Comparison of ENCODE assay signal across 8 cellular contexts in the genomic region with DNA sequence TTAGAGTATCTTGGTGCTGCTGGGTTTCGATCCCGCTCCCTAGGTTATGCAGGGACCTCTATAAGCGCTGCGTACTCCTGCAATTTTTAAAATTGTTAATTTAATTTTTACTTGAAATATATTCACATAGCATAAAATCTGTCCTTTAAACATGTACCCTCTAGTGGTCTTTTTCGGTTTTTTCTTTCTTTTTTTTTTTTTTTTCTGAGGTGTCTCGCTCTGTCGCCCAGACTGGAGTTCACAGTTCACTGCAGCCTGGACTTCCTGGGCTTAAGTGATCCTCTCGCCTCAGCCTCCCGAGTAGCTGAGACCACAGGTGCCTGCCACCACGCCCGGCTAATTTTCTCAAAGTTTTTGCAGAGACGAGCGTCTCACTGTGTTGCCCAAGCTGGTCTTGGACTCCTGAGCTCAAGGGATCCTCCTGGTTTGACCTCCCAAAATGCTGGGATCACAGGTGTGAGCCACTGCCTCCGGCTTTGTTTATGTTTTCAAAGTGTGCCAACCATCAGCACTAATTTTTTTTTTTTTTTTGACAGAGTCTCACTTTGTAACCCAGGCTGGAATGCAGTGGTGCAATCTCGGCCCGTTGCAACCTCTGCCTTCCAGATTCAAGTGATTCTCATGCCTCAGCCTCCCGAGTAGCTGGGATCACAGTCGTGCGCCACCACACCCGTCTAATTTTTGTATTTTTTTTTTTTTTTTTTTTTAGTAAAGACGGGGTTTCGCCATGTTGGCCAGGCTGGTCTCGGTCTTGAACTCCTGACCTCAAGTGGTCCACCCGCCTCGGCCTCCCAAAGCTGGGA. TPM values are rescaled to one million over a fixed set of nuclear protein-coding genes. Genes with fewer than 3 reads are reported as not detected.
A peak's percentile ranks its signal among the peaks of the same experiment; 100 is the strongest.
DNase-seq lines count a peak whose midpoint lies in the region; ATAC-seq and TF ChIP-seq lines count a peak whose summit lies in the region.

No MANE protein-coding gene starts in this region.

- H2BK5ac ChIP-seq in IMR-90 (ENCODE audit: low read depth, low read length, poor library complexity, severe bottlenecking) = no peak overlapping the region

- no peak overlapping the region for H3K18ac ChIP-seq in IMR-90 (ENCODE audit: low read depth, low read length)

- no peak overlapping the region for H2BK120ac ChIP-seq in IMR-90 (ENCODE audit: low read depth, low read length)

- WGBS in IMR-90 (ENCODE audit: extremely low coverage in 2 of 2, insufficient read length in 1 of 2), 2 experiments = 63% methylated on average over 12 of the region's 25 CpGs; no CpG with 5 or more reads in 1 of the 2 experiments

- H3K9me3 ChIP-seq in AG04450 (ENCODE audit: control insufficient read depth, insufficient read depth, low read length) (peaks cover 4% of the 10 kb centered on the region; the same call in 1 of the 2 replicates), IMR-90 (ENCODE audit: control insufficient read depth, insufficient read depth, low read length) (no peaks in the 10 kb centered on the region), muscle layer of colon (ENCODE audit: low read length) (no peaks in the 10 kb centered on the region)

- peak overlapping the region; percentile 76 for H3K4ac ChIP-seq in IMR-90 (ENCODE audit: low read depth, low read length)

- no peak for DNase-seq in AG04450 (ENCODE audit: low read depth, low spot score)
- DNase-seq in IMR-90 = no peak
- DNase-seq in choroid plexus epithelial cell (ENCODE audit: low read depth) = no peak
- no peak for DNase-seq in stimulated activated CD4-positive, alpha-beta T cell treated with anti-CD3 and anti-CD28 coated beads, Interleukin-4, amount 100 ng/mL, for 24 hours
- DNase-seq in medulla oblongata (ENCODE audit: extremely low spot score) = no peak
- no peak for DNase-seq in NCI-H2081 treated with DMSO at 0.1 percent for 48 hours (lab: John Stamatoyannopoulos, UW)

- H2AK9ac ChIP-seq in IMR-90 (replicated peaks; ENCODE audit: low read depth, low read length, poor library complexity) = peak overlapping the region; percentile 15

- no TSS peak for BruUV-seq in IMR-90 (replicated peaks; lab: Mats Ljungman, UMichigan)

- POLR2A ChIA-PET in AG04450 (lab: Yijun Ruan, JAX) (interaction anchor here (0.6 to 2.2 kb wide), 13 partner anchors 9 to 287 kb away, joined by 3 to 25 read pairs (median 5); partner anchors contain the start of gene MTHFD2), IMR-90 (lab: Charles Lee; ENCODE audit: unreplicated experiment) (interaction anchor here (0.6 to 1.1 kb wide), 4 partner anchors 9 to 317 kb away, joined by 3 read pairs; no protein-coding TSS in a partner anchor)

- H2BK15ac ChIP-seq in IMR-90 (ENCODE audit: low read depth, low read length) = no peak overlapping the region

- peak overlapping the region; percentile 27; the same call in 1 of the 2 replicates for H3K14ac ChIP-seq in IMR-90 (replicated peaks; ENCODE audit: low read depth, low read length)

- H3K27me3 ChIP-seq in AG04450 (ENCODE audit: control insufficient read depth, insufficient read depth, low read length) (no peaks in the 10 kb centered on the region), IMR-90 (ENCODE audit: control insufficient read depth, insufficient read depth, low read length) (no peaks in the 10 kb centered on the region), muscle layer of colon (ENCODE audit: control insufficient read depth in 1 of 2, insufficient read depth in 2 of 2, low read length in 2 of 2) (no peaks in the 10 kb centered on the region)

- H4K20me1 ChIP-seq in IMR-90 (ENCODE audit: insufficient read depth, low read length) = peaks cover 37% of the 10 kb centered on the region

- TF ChIP-seq CTCF in AG04450 (IDR thresholded peaks at IDR 0.05; ENCODE audit: low read depth, low read length) (peak; percentile 40), IMR-90 (conservative IDR thresholded peaks at IDR 0.05; ENCODE audit: low read depth, low read length) (peak; percentile 34), choroid plexus epithelial cell (conservative IDR thresholded peaks at IDR 0.05; ENCODE audit: low read depth, low read length) (peak; percentile 41)

- H2AK5ac ChIP-seq in IMR-90 (ENCODE audit: low read depth, low read length) = 0 out of 2 replicates have a peak overlapping the region, but pooled peaks have one; percentile 3

- TF ChIP-seq RAD21 in IMR-90 (IDR thresholded peaks at IDR 0.05; ENCODE audit: low read length) = no peak

- ATAC-seq in GM19467 (IDR thresholded peaks at IDR 0.05; ENCODE audit: unreplicated experiment) (peak; percentile 8), IMR-90 (ENCODE audit: low read depth) (no peak)

- 0 out of 2 replicates have a peak overlapping the region, but pooled peaks have one; percentile 12 for H3K23ac ChIP-seq in IMR-90 (ENCODE audit: low read depth, low read length)

- peak overlapping the region; percentile 84 for H2AFZ ChIP-seq in IMR-90 (replicated peaks; ENCODE audit: low read length, poor library complexity)

- CTCF ChIA-PET in AG04450 (lab: Charles Lee) (interaction anchor here (0.6 to 1.3 kb wide), 9 partner anchors 11 to 565 kb away, joined by 3 to 13 read pairs (median 4); partner anchors contain the start of gene MTHFD2), IMR-90 (lab: Yijun Ruan, JAX) (interaction anchor here (0.8 to 1.2 kb wide), 5 partner anchors 9 to 404 kb away, joined by 3 read pairs; no protein-coding TSS in a partner anchor)

- peak overlapping the region; percentile 35 to 91; a peak in 3 of 4 replicates for H4K8ac ChIP-seq in IMR-90 (ENCODE audit: low read depth in 2 of 2, low read length in 2 of 2)

- H3K9me1 ChIP-seq in IMR-90 (ENCODE audit: insufficient read depth, low read length) = peaks cover 3% of the 10 kb centered on the region; the same call in 1 of the 2 replicates

- no peak overlapping the region for H2BK20ac ChIP-seq in IMR-90 (ENCODE audit: low read depth, low read length)

- TF ChIP-seq POLR2A in IMR-90 (IDR thresholded peaks at IDR 0.05; ENCODE audit: low read depth, low read length) = no peak

- dilution Hi-C loops in IMR-90 (cut with HindIII; ENCODE audit: low sequenced_read_pairs, unreplicated experiment) = no loop called here

- H4K5ac ChIP-seq in IMR-90 (ENCODE audit: low read depth, low read length) = peak overlapping the region; percentile 28; the same call in 1 of the 2 replicates

- no peak overlapping the region for H3K27ac ChIP-seq in AG04450 (ENCODE audit: low read depth, low read length)
- 0 out of 2 replicates have a peak overlapping the region, but pooled peaks have one; percentile 5 for H3K27ac ChIP-seq in IMR-90 (ENCODE audit: insufficient read depth, low read length)
- peak overlapping the region; percentile 56 for H3K27ac ChIP-seq in muscle layer of colon (ENCODE audit: low read depth, low read length)

- H3K4me3 ChIP-seq in AG04450 (ENCODE audit: low read depth, low read length) (peak overlapping the region; percentile 77), IMR-90 (ENCODE audit: insufficient read depth, low read depth, low read length) (peak overlapping the region; percentile 7; the same call in 1 of the 2 replicates), choroid plexus epithelial cell (ENCODE audit: low read depth, low read length) (peak overlapping the region; percentile 77), muscle layer of colon (ENCODE audit: low read depth in 1 of 2, low read length in 2 of 2) (peak overlapping the region; percentile 73 to 99)

- no peak overlapping the region for H4K91ac ChIP-seq in IMR-90 (ENCODE audit: insufficient read depth, low read depth, low read length)

- peaks cover 0 to 12% of the 10 kb centered on the region in 2 experiments; a peak in 1 of 4 replicates for H3K79me1 ChIP-seq in IMR-90 (ENCODE audit: low read depth in 1 of 2, low read length in 2 of 2)

- in situ Hi-C loops in IMR-90 (cut with MboI; ENCODE audit: low sequenced_read_pairs) = no loop called here

- peak overlapping the region; percentile 34; the same call in 1 of the 2 replicates for H3K4me2 ChIP-seq in IMR-90 (ENCODE audit: low read depth, low read length)

- H3K4me1 ChIP-seq in IMR-90 (ENCODE audit: control insufficient read depth, insufficient read depth, low read length) (0 out of 2 replicates have a peak, but pooled peaks cover 2% of the 10 kb centered on the region), muscle layer of colon (ENCODE audit: insufficient read depth, low read length) (peaks cover 22% of the 10 kb centered on the region)

- peak overlapping the region; percentile 13; the same call in 1 of the 2 replicates for H3K9ac ChIP-seq in IMR-90 (ENCODE audit: low read depth, low read length)
- H3K9ac ChIP-seq in muscle layer of colon (ENCODE audit: low read length) = no peak overlapping the region

- intact Hi-C loops in IMR-90 (cut with micrococcal nuclease) = no loop called here

- H3K36me3 ChIP-seq in IMR-90 (ENCODE audit: control insufficient read depth, insufficient read depth, low read length) (peaks cover 2% of the 10 kb centered on the region; the same call in 1 of the 2 replicates), muscle layer of colon (ENCODE audit: insufficient read depth, low read length) (no peaks in the 10 kb centered on the region)

- H3K56ac ChIP-seq in IMR-90 (ENCODE audit: extremely low read depth, insufficient read depth, low read length) = no peak overlapping the region

TF ChIP-seq in IMR-90, 13 proteins besides CTCF, POLR2A, EP300 and RAD21 (continues in another document):
- no peak for TF ChIP-seq CHD1 (IDR thresholded peaks at IDR 0.05; ENCODE audit: low read depth, low read length)

RNA-seq across cellular contexts. Expression of gene MOB1A, which starts 0.6 kb away (rescaled TPM):
- polyA plus RNA-seq in AG04450 (2011; rRNA removed) = 49.7 and 59.7 TPM in 2 replicates
- 29.1 and 50.8 TPM in 2 replicates for polyA minus RNA-seq in AG04450 (2011; rRNA and poly(A)+ RNA removed)
- total RNA-seq in IMR-90 (2012; rRNA removed) = 60.8 and 105 TPM in 2 replicates
- 15.4 and 21.0 TPM in 2 replicates for polyA plus RNA-seq in IMR-90 (2012; rRNA removed)
- polyA plus RNA-seq in IMR-90 (2012; cell fraction: cytosol; rRNA removed) = 6.4 and 7.5 TPM in 2 replicates
- 3.8 and 13.8 TPM in 2 replicates for polyA plus RNA-seq in IMR-90 (2012; cell fraction: nucleus; rRNA removed; ENCODE audit: low replicate concordance)

RNA-seq across cellular contexts. Expression of gene MTHFD2, which starts 19.2 kb away (rescaled TPM):
- polyA plus RNA-seq in AG04450 (2011; rRNA removed) (234 and 299 TPM in 2 replicates), IMR-90 (2012; rRNA removed) (53.5 and 66.8 TPM in 2 replicates)
- 209 and 217 TPM in 2 replicates for polyA minus RNA-seq in AG04450 (2011; rRNA and poly(A)+ RNA removed)
- total RNA-seq in IMR-90 (2012; rRNA removed) = 122 and 136 TPM in 2 replicates
- polyA plus RNA-seq in IMR-90 (2012; cell fraction: cytosol; rRNA removed) = 38.4 and 49.1 TPM in 2 replicates
- 19.4 and 53.4 TPM in 2 replicates for polyA plus RNA-seq in IMR-90 (2012; cell fraction: nucleus; rRNA removed; ENCODE audit: low replicate concordance)

RNA-seq across cellular contexts. Expression of gene BOLA3, which starts 31.6 kb away (rescaled TPM):
- 28.1 and 38.6 TPM in 2 replicates for polyA plus RNA-seq in AG04450 (2011; rRNA removed)
- 4.2 and 4.5 TPM in 2 replicates for polyA minus RNA-seq in AG04450 (2011; rRNA and poly(A)+ RNA removed)
- total RNA-seq in IMR-90 (2012; rRNA removed) = 13.3 and 36.4 TPM in 2 replicates
- polyA plus RNA-seq in IMR-90 (2012; rRNA removed) = 39.5 and 46.5 TPM in 2 replicates
- polyA plus RNA-seq in IMR-90 (2012; cell fraction: cytosol; rRNA removed) = 24.7 and 34.8 TPM in 2 replicates
- 3.3 and 13.2 TPM in 2 replicates for polyA plus RNA-seq in IMR-90 (2012; cell fraction: nucleus; rRNA removed; ENCODE audit: low replicate concordance)

Comparison
In these comparisons a context has a peak if more than half of its experiments do, and no peak if none do; other contexts are left out.
1. H3K4me3 ChIP-seq: peak in every context shown above with its lines; median percentile 86 in muscle layer of colon; 77 in AG04450; 77 in choroid plexus epithelial cell; 7 in IMR-90.